In the genomic region with DNA sequence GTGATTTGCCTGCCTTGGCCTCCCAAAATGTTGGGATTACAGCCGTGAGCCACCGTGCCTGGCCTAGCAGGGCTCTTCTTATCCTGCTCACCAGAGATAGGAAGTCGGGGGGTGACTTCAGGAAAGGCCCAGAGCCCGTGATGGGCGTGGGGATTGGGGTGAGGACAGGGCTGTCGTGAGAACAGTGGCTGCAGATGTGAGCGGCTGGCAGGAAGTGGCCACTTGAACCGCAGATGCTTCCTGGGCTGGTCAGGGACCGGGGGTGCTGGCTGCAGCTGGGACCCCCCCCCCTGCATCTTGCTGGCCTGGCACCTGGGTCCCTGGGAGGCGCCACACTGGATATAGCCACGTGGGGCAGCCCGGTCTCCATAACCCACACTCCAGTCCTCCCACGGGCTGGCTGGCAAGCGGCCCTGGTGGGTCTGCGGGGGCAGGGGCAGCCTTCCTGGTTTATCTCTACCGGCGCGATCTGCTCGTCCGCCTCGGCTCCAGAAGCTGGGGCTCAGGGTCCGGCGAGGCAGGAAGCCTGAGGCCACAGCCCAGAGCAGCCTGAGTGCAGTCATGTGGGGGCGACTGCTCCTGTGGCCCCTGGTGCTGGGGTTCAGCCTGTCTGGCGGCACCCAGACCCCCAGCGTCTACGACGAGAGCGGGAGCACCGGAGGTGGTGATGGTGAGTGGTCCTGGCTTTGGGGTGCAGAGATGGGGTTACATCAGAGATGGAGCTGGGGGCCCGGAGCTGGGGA, we compare ENCODE assay signal across 8 cellular contexts. TPM values are rescaled to one million over a fixed set of nuclear protein-coding genes. Genes with fewer than 3 reads are reported as not detected.
DNase-seq lines count a peak whose midpoint lies in the region; ATAC-seq and TF ChIP-seq lines count a peak whose summit lies in the region.

Gene F2RL3 (plus strand): TSS at position 371 of the 743 bp plus-strand sequence. CDS start 191 bp downstream, at position 562.

- peak within 1 kb of the TSS; percentile 17 to 29 (median 20) for H3K4me3 ChIP-seq in stomach

- H3K27ac ChIP-seq in stomach: peak within 1 kb of the TSS; percentile 54 to 79 (median 65)

- no peak for TF ChIP-seq CTCF in stomach (IDR thresholded peaks at IDR 0.05)

- ATAC-seq in GM19324 (IDR thresholded peaks at IDR 0.05; ENCODE audit: low FRiP score, unreplicated experiment): no peak

- intact Hi-C loops in stomach (cut with DNase I; ENCODE audit: low total_unique reads): no loop called here

- peaks cover 0 to 19% (median 9%) of the 10 kb centered on the region in 4 donors for H3K4me1 ChIP-seq in stomach

- 25 to 55% (median 31%) methylated on average over 13 to 31 of the region's 31 CpGs for WGBS in stomach, 5 donors

- DNase-seq in NCI-H748 (lab: John Stamatoyannopoulos, UW; ENCODE audit: unreplicated experiment) (peak; percentile 4), NCI-H748 treated with DMSO at 0.1 percent for 48 hours (lab: John Stamatoyannopoulos, UW) (no peak), NCI-H510A (lab: John Stamatoyannopoulos, UW) (peak; percentile 46), glomerular endothelial cell (ENCODE audit: extremely low read depth, low read depth, low spot score) (no peak), stomach (peak; percentile 38), ecto neural progenitor cell (ENCODE audit: low spot score) (no peak)
- DNase-seq in activated CD4-positive, alpha-beta T cell treated with anti-CD3 and anti-CD28 coated beads for 4 hours: no peak

- TF ChIP-seq POLR2A in stomach (IDR thresholded peaks at IDR 0.05): no peak

- peaks cover 0 to 44% (median 5%) of the 10 kb centered on the region in 3 donors for H3K27me3 ChIP-seq in stomach

- H3K9me3 ChIP-seq in stomach: no peaks in the 10 kb centered on the region

- no peak for TF ChIP-seq EP300 in stomach (IDR thresholded peaks at IDR 0.05)

- H3K36me3 ChIP-seq in stomach: no peaks in the 10 kb centered on the region

RNA-seq across cellular contexts. Expression of gene F2RL3, which starts in this region (rescaled TPM):
- total RNA-seq in glomerular endothelial cell (12.4 and 79.1 TPM in 2 replicates), stomach (1 to 10 TPM in 3 of 5 donors, under 1 TPM in 1, not detected in 1; 0.58 to 6.8 (median 2.8) TPM)
- 1 to 10 TPM; 1.4 to 3.0 (median 1.8) TPM for polyA plus RNA-seq in stomach

Comparison
In these comparisons a context has a peak if more than half of its experiments do, and no peak if none do; other contexts are left out.
1. DNase-seq: peak in NCI-H748 (single experiment), NCI-H510A (single experiment) and stomach (single experiment); none in NCI-H748 treated with DMSO at 0.1 percent for 48 hours (single experiment), glomerular endothelial cell (single experiment), ecto neural progenitor cell (single experiment) and activated CD4-positive, alpha-beta T cell treated with anti-CD3 and anti-CD28 coated beads for 4 hours (0 of 2).